Comparison of ENCODE assay signal across 11 cellular contexts in genomic region chr17:76866774-76867577, GRCh38. TPM values are rescaled to one million over a fixed set of nuclear protein-coding genes. Genes with fewer than 3 reads are reported as not detected.
DNase-seq lines count a peak whose midpoint lies in the region; ATAC-seq, FAIRE-seq and TF ChIP-seq lines count a peak whose summit lies in the region.
"Had no signal": no experiment of that assay in that cellular context is flagged by ENCODE, and none has a peak within 500 bp of the region (broad histone marks: within the 10 kb centered on the region; RNA-seq: fewer than 3 reads in every experiment).

No MANE protein-coding gene starts in this region.

- FAIRE-seq in keratinocyte (lab: Jason Lieb, UNC): peak; percentile 52

- dilution Hi-C loops in keratinocyte (cut with MboI; ENCODE audit: extremely low pct_ligation_motif_present, low sequenced_read_pairs): no loop called here

- no peaks in the 10 kb centered on the region for H3K36me3 Mint-ChIP-seq in activated CD8-positive, alpha-beta memory T cell treated with anti-CD3 and anti-CD28 coated beads, Interleukin-2, amount 10 ng/mL, durations not matched to agents 7 days and 5 days

- H3K4me3 Mint-ChIP-seq in activated CD8-positive, alpha-beta memory T cell treated with anti-CD3 and anti-CD28 coated beads, Interleukin-2, amount 10 ng/mL, durations not matched to agents 7 days and 5 days: no peak overlapping the region

- no peaks in the 10 kb centered on the region for H3K36me3 ChIP-seq in HEK293 (ENCODE audit: control insufficient read depth in 2 of 2, insufficient read depth in 1 of 2, low read length in 2 of 2)
- no peaks in the 10 kb centered on the region for H3K36me3 ChIP-seq in adipocyte (ENCODE audit: control insufficient read depth, insufficient read depth, low read length, severe bottlenecking)
- no peaks in the 10 kb centered on the region for H3K36me3 ChIP-seq in keratinocyte (ENCODE audit: control insufficient read depth in 2 of 2, extremely low read depth in 1 of 2, insufficient read depth in 2 of 2, low read length in 2 of 2)
- no peaks in the 10 kb centered on the region for H3K36me3 ChIP-seq in thyroid gland

- H3K4me1 Mint-ChIP-seq in activated CD8-positive, alpha-beta memory T cell treated with anti-CD3 and anti-CD28 coated beads, Interleukin-2, amount 10 ng/mL, durations not matched to agents 7 days and 5 days: peaks cover 6% of the 10 kb centered on the region

- H3K9me3 ChIP-seq in HEK293 (ENCODE audit: control insufficient read depth, insufficient read depth, low read depth, low read length): no peaks in the 10 kb centered on the region
- H3K9me3 ChIP-seq in adipocyte (ENCODE audit: control insufficient read depth, low read length): peaks cover under 1% of the 10 kb centered on the region
- H3K9me3 ChIP-seq in keratinocyte (ENCODE audit: control insufficient read depth, low read depth, low read length): no peaks in the 10 kb centered on the region
- no peaks in the 10 kb centered on the region for H3K9me3 ChIP-seq in thyroid gland

- CTCF ChIA-PET in HEK293 (lab: Yijun Ruan, JAX): interaction anchor here (0.6 to 3.8 kb wide), 29 partner anchors 11 to 344 kb away, joined by 3 to 61 read pairs (median 4); no protein-coding TSS in a partner anchor
- CTCF ChIA-PET in activated CD8-positive, alpha-beta memory T cell treated with anti-CD3 and anti-CD28 coated beads, Interleukin-2, amount 10 ng/mL, durations not matched to agents 7 days and 5 days (lab: Charles Lee): interaction anchor here (0.7 to 6.2 kb wide), 15 partner anchors 8 to 315 kb away, joined by 3 to 121 read pairs (median 3); no protein-coding TSS in a partner anchor

- 80 to 84% methylated on average over 9 of the region's 9 CpGs for WGBS in thyroid gland, 2 donors

- POLR2A ChIA-PET in HEK293 (lab: Yijun Ruan, JAX): interaction anchor here (1.0 to 1.7 kb wide), 3 partner anchors 17 to 189 kb away, joined by 3 to 9 read pairs (median 3); no protein-coding TSS in a partner anchor

- H3K9me1 ChIP-seq in keratinocyte (ENCODE audit: control insufficient read depth, extremely low read depth, insufficient read depth, low read length): no peaks in the 10 kb centered on the region

- no peaks in the 10 kb centered on the region for H3K9me3 Mint-ChIP-seq in activated CD8-positive, alpha-beta memory T cell treated with anti-CD3 and anti-CD28 coated beads, Interleukin-2, amount 10 ng/mL, durations not matched to agents 7 days and 5 days (ENCODE audit: low read depth)
- H3K9me3 Mint-ChIP-seq: activated T-cell treated with anti-CD3 and anti-CD28 coated beads, Interleukin-2, amount 50 U/mL, for 24 hours had no signal

- no peak overlapping the region for H3K27ac Mint-ChIP-seq in activated CD8-positive, alpha-beta memory T cell treated with anti-CD3 and anti-CD28 coated beads, Interleukin-2, amount 10 ng/mL, durations not matched to agents 7 days and 5 days
- H3K27ac Mint-ChIP-seq: activated T-cell treated with anti-CD3 and anti-CD28 coated beads, Interleukin-2, amount 50 U/mL, for 24 hours had no signal

- H2AFZ ChIP-seq in keratinocyte (ENCODE audit: control insufficient read depth, low read length): no peak overlapping the region

- no peak for TF ChIP-seq POLR2A in thyroid gland (IDR thresholded peaks at IDR 0.05)

- H3K4me1 ChIP-seq in HEK293 (ENCODE audit: control insufficient read depth, insufficient read depth, low read length) (no peaks in the 10 kb centered on the region), adipocyte (ENCODE audit: control insufficient read depth, insufficient read depth, low read length) (peaks cover 16% of the 10 kb centered on the region), keratinocyte (ENCODE audit: control insufficient read depth, extremely low read depth, insufficient read depth, low read length) (peaks cover 24% of the 10 kb centered on the region), thyroid gland (peaks cover 0 to 20% of the 10 kb centered on the region in 2 donors)

- H3K27me3 ChIP-seq in adipocyte (replicated peaks; ENCODE audit: control insufficient read depth, insufficient read depth, low read length) (peaks cover 46% of the 10 kb centered on the region), keratinocyte (ENCODE audit: control insufficient read depth, extremely low read depth, insufficient read depth, low read length) (peaks cover 38% of the 10 kb centered on the region), thyroid gland (peaks cover 14% of the 10 kb centered on the region)

- no peak overlapping the region for H3K4me3 ChIP-seq in AG10803 (ENCODE audit: low read length)
- H3K4me3 ChIP-seq in HEK293 (ENCODE audit: low read depth, low read length): no peak overlapping the region
- H3K4me3 ChIP-seq in adipocyte (ENCODE audit: low read length): no peak overlapping the region
- H3K4me3 ChIP-seq in keratinocyte (ENCODE audit: control insufficient read depth in 2 of 3, extremely low read depth in 1 of 3, insufficient read depth in 2 of 3, low read depth in 1 of 3, low read length in 3 of 3): no peak overlapping the region
- H3K4me3 ChIP-seq in thyroid gland (replicated peaks in 1 of 3): no peak overlapping the region

- peaks cover 4% of the 10 kb centered on the region for H4K20me1 ChIP-seq in keratinocyte (ENCODE audit: control insufficient read depth, extremely low read depth, insufficient read depth, low read length)

- peak overlapping the region; percentile 44 for H3K4me2 ChIP-seq in keratinocyte (ENCODE audit: control insufficient read depth, extremely low read depth, insufficient read depth, low read depth, low read length)

- DNase-seq in AG10803 (ENCODE audit: low read depth): peak; percentile 22
- peak; percentile 69 for DNase-seq in adipocyte (ENCODE audit: low read depth)
- no peak for DNase-seq in keratinocyte (ENCODE audit: low read depth, low spot score)
- no peak for DNase-seq in amniotic stem cell (lab: John Stamatoyannopoulos, UW)
- DNase-seq in activated CD8-positive, alpha-beta memory T cell treated with anti-CD3 and anti-CD28 coated beads, Interleukin-2, amount 10 ng/mL, durations not matched to agents 7 days and 5 days: no peak
- DNase-seq in midbrain (lab: John Stamatoyannopoulos, UW): no peak
- DNase-seq in thyroid gland: no peak
- DNase-seq: activated T-cell treated with anti-CD3 and anti-CD28 coated beads, Interleukin-2, amount 50 U/mL, for 24 hours; GF-D8 had no signal

- no peak overlapping the region for H3K27ac ChIP-seq in HEK293 (ENCODE audit: extremely low read depth, low read depth, low read length)
- no peak overlapping the region for H3K27ac ChIP-seq in keratinocyte (ENCODE audit: control insufficient read depth, insufficient read depth, low read length)
- no peak overlapping the region for H3K27ac ChIP-seq in thyroid gland

- intact Hi-C loops in thyroid gland (cut with DNase I): loop anchor here (5.0 kb wide), 1 partner anchor 190 kb away; no protein-coding TSS in a partner anchor

- no peak for ATAC-seq in activated CD8-positive, alpha-beta memory T cell treated with anti-CD3 and anti-CD28 coated beads, Interleukin-2, amount 10 ng/mL, durations not matched to agents 7 days and 5 days
- ATAC-seq: Panc1 had no signal

- no peak for TF ChIP-seq CTCF in AG10803 (conservative IDR thresholded peaks at IDR 0.05; ENCODE audit: low read length)
- TF ChIP-seq CTCF in HEK293 (tag by site-specific recombination; IDR thresholded peaks at IDR 0.05): no peak
- no peak for TF ChIP-seq CTCF in keratinocyte (optimal IDR thresholded peaks at IDR 0.05 in 1 of 3, IDR thresholded peaks at IDR 0.05 in 1 of 3, conservative IDR thresholded peaks at IDR 0.05 in 1 of 3; ENCODE audit: extremely low read depth in 1 of 3, insufficient read depth in 2 of 3, low read length in 3 of 3)
- no peak for TF ChIP-seq CTCF in thyroid gland (IDR thresholded peaks at IDR 0.05)

- no peaks in the 10 kb centered on the region for H3K79me2 ChIP-seq in keratinocyte (ENCODE audit: control insufficient read depth, insufficient read depth, low read length)

- peaks cover 37% of the 10 kb centered on the region for H3K27me3 Mint-ChIP-seq in activated CD8-positive, alpha-beta memory T cell treated with anti-CD3 and anti-CD28 coated beads, Interleukin-2, amount 10 ng/mL, durations not matched to agents 7 days and 5 days

- H3K9ac ChIP-seq in adipocyte (ENCODE audit: low read length) (no peak overlapping the region), keratinocyte (ENCODE audit: control insufficient read depth, extremely low read depth, insufficient read depth, low read length) (no peak overlapping the region)

TF ChIP-seq in HEK293, 187 proteins besides CTCF, POLR2A, EP300 and RAD21 (continues in another document):
- no peak for TF ChIP-seq MEIS1 (CRISPR knock-in tag; IDR thresholded peaks at IDR 0.05; ENCODE audit: borderline replicate concordance)
- no peak for TF ChIP-seq ZNF248 (tag by site-specific recombination; IDR thresholded peaks at IDR 0.05)
- TF ChIP-seq ZNF146 (tag by site-specific recombination; IDR thresholded peaks at IDR 0.05): no peak
- no peak for TF ChIP-seq ZSCAN23 (tag by site-specific recombination; IDR thresholded peaks at IDR 0.05)
- no peak for TF ChIP-seq ZNF629 (tag by site-specific recombination; IDR thresholded peaks at IDR 0.05)
- TF ChIP-seq YY1 (tag by site-specific recombination; IDR thresholded peaks at IDR 0.05): no peak

RNA-seq across cellular contexts. Expression of gene MGAT5B, which starts 1.2 kb away (rescaled TPM):
- polyA plus RNA-seq in keratinocyte: 0.29 to 0.62 TPM (median 0.31 TPM) in 3 replicates
- polyA plus RNA-seq in keratinocyte (2011; ENCODE audit: low read depth): not detected
- polyA plus RNA-seq in keratinocyte (2011; cell fraction: cytosol; rRNA removed): 0.21 and 0.65 TPM in 2 replicates
- polyA plus RNA-seq in keratinocyte (2011; cell fraction: nucleus; rRNA removed): 0.78 and 1.00 TPM in 2 replicates
- 0.46 TPM in 1 of 2 replicates, not detected in the other for polyA plus RNA-seq in keratinocyte (2012; ENCODE audit: low replicate concordance)
- polyA minus RNA-seq in keratinocyte: 0.29 to 1.5 TPM (median 0.40 TPM) in 3 replicates
- polyA minus RNA-seq in keratinocyte (2011; cell fraction: cytosol; rRNA and poly(A)+ RNA removed): 1.5 TPM
- polyA minus RNA-seq in keratinocyte (2011; cell fraction: nucleus; rRNA and poly(A)+ RNA removed): 0.39 and 1.5 TPM in 2 replicates
- under 1 TPM; 0.18 to 0.68 TPM for total RNA-seq in activated CD8-positive, alpha-beta memory T cell treated with anti-CD3 and anti-CD28 coated beads, Interleukin-2, amount 10 ng/mL, durations not matched to agents 7 days and 5 days
- 1 to 10 TPM in 1 of 4 donors, under 1 TPM in 2, not detected in 1; 0.22 to 7.4 (median 0.73) TPM for total RNA-seq in thyroid gland

Comparison
In these comparisons a context has a peak if more than half of its experiments do, and no peak if none do; other contexts are left out.
1. DNase-seq: peak in AG10803 (single experiment) and adipocyte (single experiment); none in keratinocyte (single experiment), amniotic stem cell (single experiment), activated CD8-positive, alpha-beta memory T cell treated with anti-CD3 and anti-CD28 coated beads, Interleukin-2, amount 10 ng/mL, durations not matched to agents 7 days and 5 days (single experiment), midbrain (single experiment) and thyroid gland (0 of 2).